15 cellular contexts compared by ENCODE assay signal in the genomic region with DNA sequence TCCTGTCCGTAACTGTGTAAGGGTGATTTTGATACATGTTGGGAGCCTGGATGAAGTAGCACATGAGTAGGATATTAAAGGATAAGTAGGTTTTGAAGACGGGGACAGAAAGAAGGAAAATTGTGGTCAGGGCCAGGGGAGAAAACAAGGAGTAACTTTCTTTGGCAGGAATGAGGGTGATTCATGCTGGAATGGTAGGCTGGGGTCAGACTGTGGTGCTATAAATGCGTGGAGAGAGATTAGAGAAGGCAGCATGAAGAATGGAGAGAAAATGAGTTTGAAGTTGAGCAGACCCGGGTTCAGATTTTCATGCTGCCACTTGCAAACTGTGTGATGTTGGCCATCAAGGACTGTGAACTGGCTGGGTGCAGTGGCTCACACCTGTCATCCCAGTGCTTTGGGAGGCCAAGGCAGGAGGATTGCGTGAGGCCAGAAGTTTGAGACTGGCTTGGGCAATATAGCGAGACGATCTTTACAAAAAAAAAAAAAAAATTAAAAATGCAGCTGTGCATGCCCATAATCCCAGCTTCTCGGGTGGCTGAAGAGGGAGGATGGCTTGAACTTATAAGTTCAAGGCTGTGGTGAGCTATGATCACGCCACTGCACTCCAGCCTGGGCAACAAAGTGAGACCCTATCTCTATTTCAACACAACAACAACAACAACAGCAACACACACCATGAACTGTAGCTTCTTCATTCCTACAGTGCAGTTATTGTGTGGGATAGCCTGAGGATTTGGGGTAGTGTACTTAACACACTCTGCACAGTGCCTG. TPM values are rescaled to one million over a fixed set of nuclear protein-coding genes. Genes with fewer than 3 reads are reported as not detected.
DNase-seq lines count a peak whose midpoint lies in the region; ATAC-seq and TF ChIP-seq lines count a peak whose summit lies in the region.
"Had no signal": no experiment of that assay in that cellular context is flagged by ENCODE, and none has a peak within 500 bp of the region (broad histone marks: within the 10 kb centered on the region; RNA-seq: fewer than 3 reads in every experiment).

No MANE protein-coding gene starts in this region.

- H3K4me3 Mint-ChIP-seq in stimulated activated effector memory CD8-positive, alpha-beta T cell treated with anti-CD3 and anti-CD28 coated beads, Interleukin-12 subunit alpha, Interleukin-12 subunit beta, amount 100 ng/mL, for 72 hours: peak overlapping the region; percentile 80
- H3K4me3 Mint-ChIP-seq: activated CD4-positive, alpha-beta memory T cell treated with anti-CD3 and anti-CD28 coated beads, Interleukin-2, amount 10 ng/mL, durations not matched to agents 7 days and 5 days had no signal

- peak overlapping the region; percentile 79 for H3K27ac Mint-ChIP-seq in stimulated activated effector memory CD8-positive, alpha-beta T cell treated with anti-CD3 and anti-CD28 coated beads, Interleukin-12 subunit alpha, Interleukin-12 subunit beta, amount 100 ng/mL, for 72 hours
- H3K27ac Mint-ChIP-seq: activated CD4-positive, alpha-beta memory T cell treated with anti-CD3 and anti-CD28 coated beads, Interleukin-2, amount 10 ng/mL, durations not matched to agents 7 days and 5 days; IgD-negative memory B cell had no signal

- peaks cover 100% of the 10 kb centered on the region for H3K4me1 Mint-ChIP-seq in stimulated activated effector memory CD8-positive, alpha-beta T cell treated with anti-CD3 and anti-CD28 coated beads, Interleukin-12 subunit alpha, Interleukin-12 subunit beta, amount 100 ng/mL, for 72 hours

- TF ChIP-seq CTCF in breast epithelium (IDR thresholded peaks at IDR 0.05): no peak
- no peak for TF ChIP-seq CTCF in right lobe of liver (IDR thresholded peaks at IDR 0.05)

- H3K4me1 ChIP-seq in breast epithelium (peaks cover 26 to 64% of the 10 kb centered on the region in 2 donors), right lobe of liver (peaks cover 1 to 100% (median 58%) of the 10 kb centered on the region in 4 donors)

- H3K27ac ChIP-seq in breast epithelium (peak overlapping the region; percentile 59 to 83), right lobe of liver (peak overlapping the region; percentile 56 to 73 (median 66))
- H3K27ac ChIP-seq: SK-N-MC had no signal

- H3K9me3 ChIP-seq in breast epithelium (no peaks in the 10 kb centered on the region), right lobe of liver (no peaks in the 10 kb centered on the region)
- H3K9me3 ChIP-seq: mucosa of descending colon had no signal

- H3K4me3 ChIP-seq in breast epithelium: no peak overlapping the region
- no peak overlapping the region for H3K4me3 ChIP-seq in right lobe of liver
- H3K4me3 ChIP-seq: mucosa of descending colon, SK-N-MC had no signal

- no peaks in the 10 kb centered on the region for H3K36me3 ChIP-seq in breast epithelium
- H3K36me3 ChIP-seq in right lobe of liver: peaks cover 0 to 13% (median 7%) of the 10 kb centered on the region in 4 donors

- DNase-seq in LHCN-M2 (ENCODE audit: low read depth) (peak; percentile 79), breast epithelium (ENCODE audit: low spot score in 2 of 2) (no peak), right lobe of liver (no peak), NCI-H2107 treated with DMSO at 0.1 percent for 48 hours (lab: John Stamatoyannopoulos, UW; ENCODE audit: unreplicated experiment) (no peak), NCI-H2196 treated with DMSO at 0.1 percent for 48 hours (lab: John Stamatoyannopoulos, UW; ENCODE audit: unreplicated experiment) (no peak), NCI-H187 (lab: John Stamatoyannopoulos, UW) (no peak)
- DNase-seq in stimulated activated effector memory CD8-positive, alpha-beta T cell treated with anti-CD3 and anti-CD28 coated beads, Interleukin-12 subunit alpha, Interleukin-12 subunit beta, amount 100 ng/mL, for 72 hours (ENCODE audit: low spot score in 2 of 2): no peak
- DNase-seq: activated CD4-positive, alpha-beta memory T cell treated with anti-CD3 and anti-CD28 coated beads, Interleukin-2, amount 10 ng/mL, durations not matched to agents 7 days and 5 days; anterior cingulate cortex; mucosa of descending colon; stimulated activated CD4-positive, alpha-beta T cell treated with anti-CD3 and anti-CD28 coated beads, Interleukin-1b, Interleukin-23, amount 100 ng/mL, for 48 hours had no signal

- H3K36me3 Mint-ChIP-seq in stimulated activated effector memory CD8-positive, alpha-beta T cell treated with anti-CD3 and anti-CD28 coated beads, Interleukin-12 subunit alpha, Interleukin-12 subunit beta, amount 100 ng/mL, for 72 hours: peaks cover 57% of the 10 kb centered on the region

- no peaks in the 10 kb centered on the region for H3K27me3 ChIP-seq in breast epithelium
- H3K27me3 ChIP-seq in right lobe of liver: no peaks in the 10 kb centered on the region

- ATAC-seq in right lobe of liver (peak in 1 of 4 donors; percentile 4), HG03039 (IDR thresholded peaks at IDR 0.05; ENCODE audit: unreplicated experiment) (no peak)
- ATAC-seq in stimulated activated effector memory CD8-positive, alpha-beta T cell treated with anti-CD3 and anti-CD28 coated beads, Interleukin-12 subunit alpha, Interleukin-12 subunit beta, amount 100 ng/mL, for 72 hours: no peak

- intact Hi-C loops in breast epithelium (cut with DNase I; ENCODE audit: low total_unique reads): no loop called here
- intact Hi-C loops in right lobe of liver (cut with DNase I): no loop called here

- TF ChIP-seq POLR2A in breast epithelium (IDR thresholded peaks at IDR 0.05): no peak
- no peak for TF ChIP-seq POLR2A in right lobe of liver (IDR thresholded peaks at IDR 0.05)

- WGBS in right lobe of liver (ENCODE audit: insufficient coverage, low coverage, low lambda C conversion rate, missing lambda C conversion rate): 77% methylated on average over 4 of the region's 9 CpGs

- H3K9me3 Mint-ChIP-seq in stimulated activated effector memory CD8-positive, alpha-beta T cell treated with anti-CD3 and anti-CD28 coated beads, Interleukin-12 subunit alpha, Interleukin-12 subunit beta, amount 100 ng/mL, for 72 hours: no peaks in the 10 kb centered on the region
- H3K9me3 Mint-ChIP-seq: activated CD4-positive, alpha-beta memory T cell treated with anti-CD3 and anti-CD28 coated beads, Interleukin-2, amount 10 ng/mL, durations not matched to agents 7 days and 5 days; IgD-negative memory B cell had no signal

RNA-seq across cellular contexts. Expression of a gene that starts 22.3 kb away (rescaled TPM):
- total RNA-seq in LHCN-M2 (2014; rRNA removed) (3.1 and 4.3 TPM in 2 replicates), breast epithelium (100 to 1,000 TPM; 236 to 358 (median 271) TPM), right lobe of liver (100 to 1,000 TPM in 2 of 6 experiments, 10 to 100 TPM in 4; 13.1 to 205 (median 52.2) TPM)
- 1.1 TPM for polyA plus RNA-seq in LHCN-M2 (2012)
- total RNA-seq: NCI-H460 had no signal
